In genomic region chr6:164148789-164149188, GRCh38 we compare ENCODE assay signal across 22 cellular contexts.
"Had no signal": no experiment of that assay in that cellular context is flagged by ENCODE, and none has a peak within 500 bp of the region (broad histone marks: within the 10 kb centered on the region; RNA-seq: fewer than 3 reads in every experiment).

No MANE protein-coding gene starts in this region.

- H3K4me3 ChIP-seq: dorsolateral prefrontal cortex, mucosa of descending colon, pancreas, sigmoid colon, tibial artery had no signal

- ATAC-seq: activated CD4-positive, alpha-beta T cell treated with anti-CD3 and anti-CD28 coated beads for 36 hours; mucosa of descending colon; naive thymus-derived CD8-positive, alpha-beta T cell; pancreas; stimulated activated naive CD8-positive, alpha-beta T cell treated with anti-CD3 and anti-CD28 coated beads, Interleukin-15, Interleukin-2, amounts not matched to agents 100 U/mL and 50 U/mL, for 24 hours; WTC11 had no signal

- H3K36me3 ChIP-seq: pancreas, sigmoid colon, tibial artery had no signal

- DNase-seq: activated CD4-positive, alpha-beta memory T cell treated with anti-CD3 and anti-CD28 coated beads for 36 hours; activated CD4-positive, alpha-beta T cell treated with anti-CD3 and anti-CD28 coated beads for 36 hours; activated T-cell treated with anti-CD3 and anti-CD28 coated beads for 4 hours; caudate nucleus; dorsolateral prefrontal cortex; foreskin melanocyte; head of caudate nucleus; immature natural killer cell; kidney glomerular epithelial cell; mesenchymal stem cell; mucosa of descending colon; naive thymus-derived CD8-positive, alpha-beta T cell; pancreas; sigmoid colon; stimulated activated CD4-positive, alpha-beta T cell treated with anti-CD3 and anti-CD28 coated beads, Interleukin-12 subunit alpha, Interleukin-12 subunit beta, amount 100 ng/mL, for 4 hours; stimulated activated CD4-positive, alpha-beta T cell treated with anti-CD3 and anti-CD28 coated beads, Interleukin-1b, Interleukin-23, amount 100 ng/mL, for 48 hours; stimulated activated naive CD8-positive, alpha-beta T cell treated with anti-CD3 and anti-CD28 coated beads, Interleukin-15, Interleukin-2, amounts not matched to agents 100 U/mL and 50 U/mL, for 24 hours; substantia nigra; tibial artery had no signal

- FAIRE-seq: colon, pancreas, TTC549 had no signal

- H3K9me3 ChIP-seq: pancreas, tibial artery had no signal

- H3K4me1 ChIP-seq: pancreas, tibial artery had no signal

- H3K27me3 ChIP-seq: dorsolateral prefrontal cortex, pancreas, sigmoid colon, tibial artery had no signal

- H3K27ac ChIP-seq: pancreas, sigmoid colon, tibial artery had no signal
